7 cellular contexts compared by ENCODE assay signal in genomic region chr7:66069732-66070131, GRCh38.
"Had no signal": no experiment of that assay in that cellular context is flagged by ENCODE, and none has a peak within 500 bp of the region (broad histone marks: within the 10 kb centered on the region; RNA-seq: fewer than 3 reads in every experiment).

No MANE protein-coding gene starts in this region.

- ATAC-seq: GM23338, HepG2, K562 had no signal

- H3K4me2 ChIP-seq: GM23338 had no signal

- H2AFZ ChIP-seq: GM23338 had no signal

- H3K4me3 ChIP-seq: GM23338, K562 had no signal

- H3K27ac ChIP-seq: HL-60 had no signal

- DNase-seq: H9, HCEC 1CT, KG1 had no signal
